In genomic region chr16:11407047-11407982, GRCh38 we compare ENCODE assay signal across 8 cellular contexts.
DNase-seq lines count a peak whose midpoint lies in the region; ATAC-seq and TF ChIP-seq lines count a peak whose summit lies in the region.

No MANE protein-coding gene starts in this region.

- H3K9me3 ChIP-seq in SJCRH30 (replicated peaks) (no peaks in the 10 kb centered on the region), prostate gland (no peaks in the 10 kb centered on the region)

- intact Hi-C loops in prostate gland (cut with DNase I) = no loop called here

- 87% methylated on average over 17 of the region's 17 CpGs for WGBS in prostate gland

- DNase-seq in DMS 273 treated with DMSO at 0.1 percent for 48 hours (lab: John Stamatoyannopoulos, UW) = peak; percentile 41
- peak; percentile 51 to 84 for DNase-seq in SJCRH30
- DNase-seq in activated gamma-delta T cell treated with anti-CD3 and anti-CD28 coated beads, Interleukin-2, amount 50 U/mL, for 16 hours (ENCODE audit: low read depth) = peak; percentile 37
- DNase-seq in globus pallidus (ENCODE audit: low spot score) = peak; percentile 59
- DNase-seq in prostate gland (ENCODE audit: low spot score) = peak; percentile 65

- TF ChIP-seq CTCF in prostate gland (IDR thresholded peaks at IDR 0.05) = peak; percentile 39 to 82 (median 72)

- H3K27me3 ChIP-seq in SJCRH30 (no peaks in the 10 kb centered on the region), prostate gland (replicated peaks; ENCODE audit: insufficient read depth) (no peaks in the 10 kb centered on the region)

- H3K27ac ChIP-seq in SJCRH30 (no peak overlapping the region), prostate gland (no peak overlapping the region)

- no peaks in the 10 kb centered on the region for H3K4me1 ChIP-seq in SJCRH30
- no peaks in the 10 kb centered on the region for H3K4me1 ChIP-seq in prostate gland (replicated peaks)

- no peak for ATAC-seq in HG03520 (IDR thresholded peaks at IDR 0.05; ENCODE audit: unreplicated experiment)
- ATAC-seq in GM18867 (IDR thresholded peaks at IDR 0.05; ENCODE audit: unreplicated experiment) = no peak

- H3K4me3 ChIP-seq in SJCRH30 (no peak overlapping the region), prostate gland (no peak overlapping the region)

- no peak for TF ChIP-seq POLR2A in prostate gland (IDR thresholded peaks at IDR 0.05)

- no peak for TF ChIP-seq EP300 in Ishikawa (IDR thresholded peaks at IDR 0.05; ENCODE audit: borderline replicate concordance)

- TF ChIP-seq RAD21 in Ishikawa (IDR thresholded peaks at IDR 0.05; ENCODE audit: low read depth) = peak; percentile 91

- no peaks in the 10 kb centered on the region for H3K36me3 ChIP-seq in SJCRH30
- H3K36me3 ChIP-seq in prostate gland = no peaks in the 10 kb centered on the region

TF ChIP-seq in Ishikawa, 13 proteins besides CTCF, POLR2A, EP300 and RAD21:
- TF ChIP-seq CEBPB (IDR thresholded peaks at IDR 0.05) (no peak), NFIC (IDR thresholded peaks at IDR 0.05) (no peak), TCF12 (IDR thresholded peaks at IDR 0.05; ENCODE audit: low read depth) (no peak), TAF1 (IDR thresholded peaks at IDR 0.05; ENCODE audit: low read depth) (no peak), CREB1 (IDR thresholded peaks at IDR 0.05; ENCODE audit: low read depth) (no peak), ZBTB7A (IDR thresholded peaks at IDR 0.05; ENCODE audit: low read depth) (no peak), FOXM1 (IDR thresholded peaks at IDR 0.05; ENCODE audit: borderline replicate concordance, low read depth) (no peak), MAX (IDR thresholded peaks at IDR 0.05) (no peak), TEAD4 (IDR thresholded peaks at IDR 0.05) (no peak), REST (IDR thresholded peaks at IDR 0.05; ENCODE audit: low read depth) (no peak), YY1 (IDR thresholded peaks at IDR 0.05; ENCODE audit: low read depth) (no peak), EGR1 (IDR thresholded peaks at IDR 0.05) (no peak)
- TF ChIP-seq, protein P1, sequence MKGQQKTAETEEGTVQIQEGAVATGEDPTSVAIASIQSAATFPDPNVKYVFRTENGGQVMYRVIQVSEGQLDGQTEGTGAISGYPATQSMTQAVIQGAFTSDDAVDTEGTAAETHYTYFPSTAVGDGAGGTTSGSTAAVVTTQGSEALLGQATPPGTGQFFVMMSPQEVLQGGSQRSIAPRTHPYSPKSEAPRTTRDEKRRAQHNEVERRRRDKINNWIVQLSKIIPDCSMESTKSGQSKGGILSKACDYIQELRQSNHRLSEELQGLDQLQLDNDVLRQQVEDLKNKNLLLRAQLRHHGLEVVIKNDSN (IDR thresholded peaks at IDR 0.05) = no peak
